Comparison of ENCODE assay signal across 16 cellular contexts in the genomic region with DNA sequence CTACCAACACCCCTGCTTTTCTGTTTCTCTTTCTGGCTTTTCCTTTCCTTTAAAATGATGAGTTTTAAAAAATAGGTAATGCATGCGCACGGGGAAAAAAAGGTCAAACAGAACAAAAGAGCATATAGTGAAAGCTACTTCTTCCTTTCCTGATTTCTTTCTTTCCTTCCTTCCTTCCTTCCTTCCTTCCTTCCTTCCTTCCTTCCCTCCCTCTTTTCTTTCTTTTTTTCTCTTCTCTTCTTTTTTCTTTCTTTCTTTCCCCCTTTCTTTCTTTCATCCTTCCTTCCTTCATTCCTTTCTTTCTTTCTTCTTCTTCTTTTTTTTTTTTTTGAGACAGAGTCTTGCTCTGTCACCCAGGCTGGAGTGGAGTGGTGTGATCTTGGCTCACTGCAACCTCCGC. TPM values are rescaled to one million over a fixed set of nuclear protein-coding genes. Genes with fewer than 3 reads are reported as not detected.
"Had no signal": no experiment of that assay in that cellular context is flagged by ENCODE, and none has a peak within 500 bp of the region (broad histone marks: within the 10 kb centered on the region; RNA-seq: fewer than 3 reads in every experiment).

No MANE protein-coding gene starts in this region.

RNA-seq across cellular contexts. Expression of a gene that starts 35.5 kb away (rescaled TPM):
- total RNA-seq: dermis microvascular lymphatic vessel endothelial cell, esophagus mucosa, gastrocnemius medialis, glomerular endothelial cell, kidney epithelial cell, lung microvascular endothelial cell, mesenteric fat pad had no signal

RNA-seq across cellular contexts. Expression of a gene that starts 42.2 kb away (rescaled TPM):
- total RNA-seq: dermis microvascular lymphatic vessel endothelial cell, esophagus mucosa, esophagus squamous epithelium, gastrocnemius medialis, glomerular endothelial cell, heart right ventricle, kidney epithelial cell, left cardiac atrium, left lung, left ventricle myocardium superior, lower leg skin, lower lobe of right lung, lung microvascular endothelial cell, mesenteric fat pad, mesothelial cell of epicardium, myocyte had no signal
